Comparison of ENCODE assay signal across 1 cellular context in the genomic region with DNA sequence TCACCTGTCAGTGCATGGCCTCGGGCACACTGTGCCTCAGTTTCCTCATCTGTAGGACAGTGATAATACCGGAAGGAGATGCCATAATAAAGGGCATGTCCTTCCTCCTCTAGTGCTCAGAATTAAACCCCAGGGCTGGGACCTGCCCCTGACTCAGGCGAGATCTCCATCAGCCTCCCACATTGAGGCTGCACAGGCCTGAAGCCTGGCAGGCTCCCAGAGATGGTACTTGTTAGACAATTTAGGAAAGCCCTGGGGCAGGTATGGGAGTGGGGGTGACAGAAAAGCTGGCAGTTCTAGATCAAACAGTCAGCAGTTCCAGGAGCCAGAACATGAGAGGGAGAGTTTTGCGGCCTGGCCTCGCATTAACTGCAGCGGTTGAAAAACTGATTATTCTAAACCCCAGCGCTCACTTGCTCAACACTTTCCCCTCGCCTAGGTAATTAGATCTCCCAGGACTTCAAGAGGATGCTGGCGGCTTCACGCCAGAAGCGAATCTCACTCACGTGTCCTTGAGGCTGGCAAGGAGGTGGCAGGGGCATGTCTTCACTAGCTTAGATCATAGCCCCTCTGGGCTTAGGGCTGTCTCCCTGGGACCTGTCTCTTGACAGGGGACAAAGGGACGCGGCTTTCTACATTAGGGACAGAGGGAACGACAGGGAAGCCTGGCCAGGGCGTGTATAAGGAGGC.
TF ChIP-seq lines count a peak whose summit lies in the region.

No MANE protein-coding gene starts in this region.

TF ChIP-seq in H1, 55 proteins besides CTCF, POLR2A, EP300 and RAD21:
- no peak for TF ChIP-seq ATF3 (IDR thresholded peaks at IDR 0.05; ENCODE audit: insufficient read depth, low read depth, low read length)
- no peak for TF ChIP-seq POLR2AphosphoS5 (IDR thresholded peaks at IDR 0.05; ENCODE audit: low read depth, low read length)
- TF ChIP-seq TBP (IDR thresholded peaks at IDR 0.05; ENCODE audit: low read depth, low read length): no peak
- no peak for TF ChIP-seq FOSL1 (IDR thresholded peaks at IDR 0.05; ENCODE audit: insufficient read depth, low read depth, low read length)
- no peak for TF ChIP-seq SIX5 (IDR thresholded peaks at IDR 0.05; ENCODE audit: low read depth, low read length)
- TF ChIP-seq MAFK (IDR thresholded peaks at IDR 0.05; ENCODE audit: low read depth, low read length): no peak
- no peak for TF ChIP-seq SP2 (IDR thresholded peaks at IDR 0.05; ENCODE audit: low read length)
- no peak for TF ChIP-seq SP4 (IDR thresholded peaks at IDR 0.05; ENCODE audit: low read length)
- no peak for TF ChIP-seq ASH2L (IDR thresholded peaks at IDR 0.05; ENCODE audit: low read length)
- no peak for TF ChIP-seq PHF8 (conservative IDR thresholded peaks at IDR 0.05; ENCODE audit: low read depth, low read length)
- TF ChIP-seq TEAD4 (IDR thresholded peaks at IDR 0.05; ENCODE audit: low read depth, low read length): no peak
- no peak for TF ChIP-seq POU5F1 (IDR thresholded peaks at IDR 0.05; ENCODE audit: low read depth, low read length)
- no peak for TF ChIP-seq GTF2F1 (IDR thresholded peaks at IDR 0.05; ENCODE audit: borderline replicate concordance, low read depth, low read length)
- no peak for TF ChIP-seq BRCA1 (IDR thresholded peaks at IDR 0.05; ENCODE audit: low read depth, low read length)
- no peak for TF ChIP-seq TCF12 (IDR thresholded peaks at IDR 0.05; ENCODE audit: low read depth, low read length)
- TF ChIP-seq CREB1 (IDR thresholded peaks at IDR 0.05): no peak
- TF ChIP-seq SUZ12 (IDR thresholded peaks at IDR 0.05; ENCODE audit: low read length): no peak
- TF ChIP-seq KDM5A (IDR thresholded peaks at IDR 0.05; ENCODE audit: low read length): no peak
